In genomic region chr12:3354586-3354985, GRCh38 we compare ENCODE assay signal across 1 cellular context.
TF ChIP-seq lines count a peak whose summit lies in the region.

No MANE protein-coding gene starts in this region.

TF ChIP-seq in SK-N-SH treated with all-trans-retinoic acid at 6 μM for 48 hours, 23 proteins besides CTCF, POLR2A, EP300 and RAD21 (continued from another document):
- TF ChIP-seq POU6F1 (CRISPR knock-in tag; IDR thresholded peaks at IDR 0.05; ENCODE audit: borderline replicate concordance, low read depth) (no peak), PPARA (CRISPR knock-in tag; IDR thresholded peaks at IDR 0.05; ENCODE audit: borderline replicate concordance) (no peak), OSR1 (CRISPR knock-in tag; IDR thresholded peaks at IDR 0.05) (no peak), ZNF70 (CRISPR knock-in tag; IDR thresholded peaks at IDR 0.05) (no peak), CREB5 (CRISPR knock-in tag; IDR thresholded peaks at IDR 0.05; ENCODE audit: low read depth) (no peak), ZC3H10 (CRISPR knock-in tag; IDR thresholded peaks at IDR 0.05) (no peak), CSRNP3 (CRISPR knock-in tag; IDR thresholded peaks at IDR 0.05) (no peak), ZNF8 (CRISPR knock-in tag; IDR thresholded peaks at IDR 0.05) (no peak), ZFP30 (CRISPR knock-in tag; IDR thresholded peaks at IDR 0.05) (no peak), RARB (CRISPR knock-in tag; IDR thresholded peaks at IDR 0.05) (no peak)
